In genomic region chr3:128994581-128995161, GRCh38 we compare ENCODE assay signal across 1 cellular context.
TF ChIP-seq lines count a peak whose summit lies in the region.

No MANE protein-coding gene starts in this region.

TF ChIP-seq in GM23338, 12 proteins besides CTCF, POLR2A, EP300 and RAD21 (continued from another document):
- TF ChIP-seq JUNB (IDR thresholded peaks at IDR 0.05; ENCODE audit: unreplicated experiment): no peak
- no peak for TF ChIP-seq POLR2AphosphoS5 (IDR thresholded peaks at IDR 0.05; ENCODE audit: low read depth)
- no peak for TF ChIP-seq EZH2 (IDR thresholded peaks at IDR 0.05; ENCODE audit: low read depth, unreplicated experiment)
- TF ChIP-seq ZNF114 (CRISPR knock-in tag; IDR thresholded peaks at IDR 0.05): no peak
- no peak for TF ChIP-seq ZNF331 (CRISPR knock-in tag; IDR thresholded peaks at IDR 0.05; ENCODE audit: low read depth)
- no peak for TF ChIP-seq CREB1 (CRISPR knock-in tag; IDR thresholded peaks at IDR 0.05; ENCODE audit: low read depth)
